ENCODE assay signal across 21 cellular contexts in genomic region chr4:176760468-176760867, GRCh38.
"Had no signal": no experiment of that assay in that cellular context is flagged by ENCODE, and none has a peak within 500 bp of the region (broad histone marks: within the 10 kb centered on the region; RNA-seq: fewer than 3 reads in every experiment).

No MANE protein-coding gene starts in this region.

- H3K4me3 ChIP-seq: hepatocyte, lung, sigmoid colon, skin epidermis, stomach, thoracic aorta had no signal

- H3K4me1 ChIP-seq: sigmoid colon, stomach had no signal

- H3K27ac ChIP-seq: hepatocyte, sigmoid colon, skin epidermis, stomach, thoracic aorta had no signal

- DNase-seq: effector memory CD4-positive, alpha-beta T cell; foreskin melanocyte; head of caudate nucleus; kidney; left colon; left ventricle myocardium superior; mesendoderm; naive B cell; posterior cingulate gyrus; sigmoid colon; stimulated activated CD4-positive, alpha-beta T cell treated with anti-CD3 and anti-CD28 coated beads, Interleukin-2, amount 100 ng/mL, for 24 hours; stimulated activated CD4-positive, alpha-beta T cell treated with anti-CD3 and anti-CD28 coated beads, Interleukin-4, amount 100 ng/mL, for 4 hours; stimulated activated naive CD4-positive, alpha-beta T cell; stomach; substantia nigra; trophoblast cell had no signal

- ATAC-seq: esophagus mucosa, left colon, left ventricle myocardium superior had no signal

- H3K36me3 ChIP-seq: sigmoid colon, stomach, thoracic aorta had no signal

- H3K79me2 ChIP-seq: hepatocyte had no signal

- H2AFZ ChIP-seq: hepatocyte had no signal

- H3K9me3 ChIP-seq: sigmoid colon, stomach, thoracic aorta had no signal

- H3K27me3 ChIP-seq: hepatocyte, sigmoid colon, stomach had no signal

- H3K4me2 ChIP-seq: hepatocyte had no signal
